In genomic region chr16:17544785-17545184, GRCh38 we compare ENCODE assay signal across 10 cellular contexts.
DNase-seq lines count a peak whose midpoint lies in the region; ATAC-seq and TF ChIP-seq lines count a peak whose summit lies in the region.
"Had no signal": no experiment of that assay in that cellular context is flagged by ENCODE, and none has a peak within 500 bp of the region (broad histone marks: within the 10 kb centered on the region; RNA-seq: fewer than 3 reads in every experiment).

No MANE protein-coding gene starts in this region.

- H3K4me1 ChIP-seq in BE2C, result no peaks in the 10 kb centered on the region
- H3K4me1 ChIP-seq in foreskin keratinocyte, result no peaks in the 10 kb centered on the region

- H3K4me3 ChIP-seq in BE2C (ENCODE audit: low read depth, low read length) (no peak overlapping the region), GM06990 (replicated peaks; ENCODE audit: low read depth, low read length) (no peak overlapping the region)

- H3K27me3 ChIP-seq in BE2C (no peaks in the 10 kb centered on the region), GM06990 (replicated peaks; ENCODE audit: control insufficient read depth, insufficient read depth, low read length) (no peaks in the 10 kb centered on the region; the same call in 1 of the 2 replicates), foreskin keratinocyte (no peaks in the 10 kb centered on the region)

- no peak for ATAC-seq in foreskin keratinocyte
- no peak for ATAC-seq in HG03520 (IDR thresholded peaks at IDR 0.05; ENCODE audit: unreplicated experiment)
- ATAC-seq in HG03280 (IDR thresholded peaks at IDR 0.05; ENCODE audit: unreplicated experiment), result no peak
- no peak for ATAC-seq in HG02623 (IDR thresholded peaks at IDR 0.05; ENCODE audit: unreplicated experiment)
- no peak for ATAC-seq in HG03342 (IDR thresholded peaks at IDR 0.05; ENCODE audit: unreplicated experiment)

- H3K36me3 ChIP-seq in BE2C (no peaks in the 10 kb centered on the region), GM06990 (ENCODE audit: control insufficient read depth, insufficient read depth, low read length) (no peaks in the 10 kb centered on the region)

- no peaks in the 10 kb centered on the region for H3K9me3 ChIP-seq in BE2C

- TF ChIP-seq CTCF in BE2C (IDR thresholded peaks at IDR 0.05; ENCODE audit: low read depth, low read length), result peak; percentile 51
- peak; percentile 21 for TF ChIP-seq CTCF in GM06990 (IDR thresholded peaks at IDR 0.05; ENCODE audit: insufficient read depth, low read length, poor library complexity, severe bottlenecking)
- TF ChIP-seq CTCF in foreskin keratinocyte (conservative IDR thresholded peaks at IDR 0.05), result peak; percentile 48

- H3K27ac ChIP-seq in foreskin keratinocyte, result no peak overlapping the region

- DNase-seq in BE2C (peak; percentile 18), GM06990 (ENCODE audit: extremely low read depth, insufficient read length) (no peak), OCI-M1 (lab: John Stamatoyannopoulos, UW) (peak; percentile 3), foreskin keratinocyte (no peak)
- DNase-seq: activated B cell treated with CpG ODN at 0.5 μM for 24 hours, Kasumi-1 had no signal

Comparison
In these comparisons a context has a peak if more than half of its experiments do, and no peak if none do; other contexts are left out.
1. DNase-seq: peak in BE2C (single experiment) and OCI-M1 (single experiment); none in GM06990 (single experiment) and foreskin keratinocyte (0 of 2).
2. Peak in every context shown above with its lines, with median percentiles within 50 percentile points of each other: CTCF ChIP-seq.